2 cellular contexts compared by ENCODE assay signal in genomic region chr11:102309621-102310541, GRCh38.
TF ChIP-seq lines count a peak whose summit lies in the region.

No MANE protein-coding gene starts in this region.

TF ChIP-seq in SK-N-SH, 30 proteins besides CTCF, POLR2A, EP300 and RAD21 (continued from another document):
- TF ChIP-seq PBX3 (IDR thresholded peaks at IDR 0.05) (no peak), TEAD4 (IDR thresholded peaks at IDR 0.05; ENCODE audit: borderline replicate concordance, insufficient read depth) (no peak), NFIC (IDR thresholded peaks at IDR 0.05; ENCODE audit: borderline replicate concordance) (no peak), SMC3 (IDR thresholded peaks at IDR 0.05; ENCODE audit: low read depth, low read length) (no peak), MXI1 (IDR thresholded peaks at IDR 0.05; ENCODE audit: low read depth, low read length) (no peak), REST (IDR thresholded peaks at IDR 0.05; ENCODE audit: low read depth, low read length) (no peak), USF2 (IDR thresholded peaks at IDR 0.05; ENCODE audit: borderline replicate concordance, low read depth, low read length) (no peak), IRF3 (IDR thresholded peaks at IDR 0.05; ENCODE audit: low read depth, low read length) (no peak)

TF ChIP-seq in SK-N-SH treated with all-trans-retinoic acid at 6 μM for 48 hours, 23 proteins besides CTCF, POLR2A, EP300 and RAD21 (continued from another document):
- TF ChIP-seq CSRNP3 (CRISPR knock-in tag; IDR thresholded peaks at IDR 0.05) (no peak), ZNF565 (CRISPR knock-in tag; conservative IDR thresholded peaks at IDR 0.05; ENCODE audit: low read depth) (no peak), PATZ1 (CRISPR knock-in tag; IDR thresholded peaks at IDR 0.05; ENCODE audit: borderline replicate concordance) (no peak), TSHZ2 (CRISPR knock-in tag; IDR thresholded peaks at IDR 0.05) (no peak), RARB (CRISPR knock-in tag; IDR thresholded peaks at IDR 0.05) (no peak), ARNTL (CRISPR knock-in tag; IDR thresholded peaks at IDR 0.05; ENCODE audit: borderline replicate concordance, low read depth) (no peak)
TF ChIP-seq in SK-N-SH treated with all-trans-retinoic acid at 6 μM for 48 hours: peak in this region for 0.
